10 cellular contexts compared by ENCODE assay signal in the genomic region with DNA sequence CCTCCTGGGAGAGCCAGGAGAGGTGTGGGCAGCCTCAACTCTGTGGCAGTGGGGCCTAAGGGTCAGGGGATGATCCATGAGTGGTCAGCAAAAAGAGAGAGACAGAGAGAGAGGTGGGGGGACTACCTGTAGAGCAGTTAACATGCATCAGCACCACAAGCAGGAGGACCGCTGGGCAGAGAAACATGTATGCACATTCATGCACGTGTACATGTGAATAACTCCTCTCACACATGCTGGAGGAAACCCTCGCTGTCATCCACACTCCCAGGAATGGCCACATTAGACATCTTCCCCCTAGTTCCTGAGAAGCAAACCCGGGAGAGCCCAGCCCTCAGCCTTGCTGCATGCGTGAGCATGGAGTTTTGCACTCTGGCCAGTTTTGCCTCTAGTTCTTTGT.
A peak's percentile ranks its signal among the peaks of the same experiment; 100 is the strongest.
DNase-seq lines count a peak whose midpoint lies in the region; ATAC-seq and TF ChIP-seq lines count a peak whose summit lies in the region.
"Had no signal": no experiment of that assay in that cellular context is flagged by ENCODE, and none has a peak within 500 bp of the region (broad histone marks: within the 10 kb centered on the region; RNA-seq: fewer than 3 reads in every experiment).

No MANE protein-coding gene starts in this region.

- H3K36me3 ChIP-seq in lower lobe of right lung: no peaks in the 10 kb centered on the region

- intact Hi-C loops in lower lobe of right lung (cut with DNase I): no loop called here

- peak overlapping the region; percentile 59 for H3K27ac ChIP-seq in lower lobe of right lung

- H3K27me3 ChIP-seq in lower lobe of right lung (ENCODE audit: low read depth): no peaks in the 10 kb centered on the region

- no peak for TF ChIP-seq CTCF in lower lobe of right lung (IDR thresholded peaks at IDR 0.05)

- H3K4me3 ChIP-seq in GM08714 (ENCODE audit: low read length): peak overlapping the region; percentile 8; the same call in 1 of the 2 replicates
- H3K4me3 ChIP-seq in lower lobe of right lung: no peak overlapping the region

- no peaks in the 10 kb centered on the region for H3K9me3 ChIP-seq in lower lobe of right lung

- peaks cover 71% of the 10 kb centered on the region for H3K4me1 ChIP-seq in lower lobe of right lung

- ATAC-seq in GM19467 (IDR thresholded peaks at IDR 0.05; ENCODE audit: unreplicated experiment) (peak; percentile 19), HG03520 (IDR thresholded peaks at IDR 0.05; ENCODE audit: unreplicated experiment) (peak; percentile 19), lower lobe of right lung (no peak)

- DNase-seq in lower lobe of right lung (peak; percentile 42), dedifferentiated amniotic fluid mesenchymal stem cell (ENCODE audit: extremely low spot score) (no peak), NCI-H345 (lab: John Stamatoyannopoulos, UW) (no peak), C1 segment of cervical spinal cord (lab: John Stamatoyannopoulos, UW) (no peak), AG20443 (ENCODE audit: low spot score) (no peak)
- DNase-seq: activated naive CD4-positive, alpha-beta T cell treated with anti-CD3 and anti-CD28 coated beads, Interleukin-2, amount 50 U/mL, for 16 hours; glutamatergic neuron had no signal

Comparison
In these comparisons a context has a peak if more than half of its experiments do, and no peak if none do; other contexts are left out.
1. ATAC-seq: peak in GM19467 (single experiment) and HG03520 (single experiment); none in lower lobe of right lung (0 of 2).